ENCODE assay signal across 12 cellular contexts in the genomic region with DNA sequence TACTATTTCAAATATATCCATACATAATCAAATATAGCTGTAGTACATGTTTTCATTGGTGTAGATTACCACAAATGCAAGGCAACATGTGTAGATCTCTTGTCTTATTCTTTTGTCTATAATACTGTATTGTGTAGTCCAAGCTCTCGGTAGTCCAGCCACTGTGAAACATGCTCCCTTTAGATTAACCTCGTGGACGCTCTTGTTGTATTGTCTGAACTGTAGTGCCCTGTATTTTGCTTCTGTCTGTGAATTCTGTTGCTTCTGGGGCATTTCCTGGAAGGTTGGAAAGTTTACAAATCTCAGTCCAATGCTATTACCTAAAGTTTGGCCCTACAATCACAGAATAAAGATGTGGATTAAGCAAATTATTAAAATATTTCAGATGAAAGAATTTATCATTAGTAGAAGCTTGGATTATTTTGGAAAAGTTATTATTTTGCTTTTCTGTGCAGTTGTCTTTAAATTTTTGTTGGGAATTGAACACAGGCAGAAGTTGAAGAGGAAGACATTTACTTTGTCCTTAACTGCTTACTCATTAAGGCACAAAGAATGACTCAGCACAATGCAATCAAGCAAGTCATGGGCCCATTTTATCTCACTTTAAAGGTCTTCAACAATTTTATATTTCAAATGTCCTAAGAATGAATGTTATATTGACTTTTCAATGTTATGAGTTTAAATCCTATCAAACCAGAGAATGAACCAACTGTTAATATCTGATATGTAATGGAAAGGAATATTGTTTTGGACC.
DNase-seq lines count a peak whose midpoint lies in the region; ATAC-seq and TF ChIP-seq lines count a peak whose summit lies in the region.
"Had no signal": no experiment of that assay in that cellular context is flagged by ENCODE, and none has a peak within 500 bp of the region (broad histone marks: within the 10 kb centered on the region; RNA-seq: fewer than 3 reads in every experiment).

No MANE protein-coding gene starts in this region.

- H3K27ac Mint-ChIP-seq in activated naive CD4-positive, alpha-beta T cell treated with anti-CD3 and anti-CD28 coated beads, Interleukin-2, amount 50 U/mL, for 72 hours: no peak overlapping the region

- no TSS peak for BruUV-seq in PC-9 (replicated peaks; lab: Mats Ljungman, UMichigan)

- ATAC-seq in SK-N-SH treated with all-trans-retinoic acid at 6 μM for 48 hours (no peak), GM19328 (IDR thresholded peaks at IDR 0.05; ENCODE audit: unreplicated experiment) (no peak), GM21576 (IDR thresholded peaks at IDR 0.05; ENCODE audit: unreplicated experiment) (no peak)
- ATAC-seq in activated naive CD4-positive, alpha-beta T cell treated with anti-CD3 and anti-CD28 coated beads, Interleukin-2, amount 50 U/mL, for 72 hours: no peak

- TF ChIP-seq EP300 in SK-N-SH (IDR thresholded peaks at IDR 0.05; ENCODE audit: borderline replicate concordance in 1 of 2, low read depth in 1 of 2, low read length in 1 of 2): no peak

- H3K4me2 ChIP-seq in SK-N-SH (no peak overlapping the region), PC-9 (no peak overlapping the region), skeletal muscle satellite cell (ENCODE audit: low read length) (peak overlapping the region; percentile 21)

- H3K9me3 ChIP-seq in SK-N-SH (no peaks in the 10 kb centered on the region), PC-9 (ENCODE audit: insufficient read depth, low read depth) (no peaks in the 10 kb centered on the region), skeletal muscle satellite cell (replicated peaks; ENCODE audit: low read length) (no peaks in the 10 kb centered on the region)

- no peak for DNase-seq in SK-N-SH
- DNase-seq in PC-9: no peak
- peak; percentile 41 for DNase-seq in fibroblast of gingiva (ENCODE audit: low read depth)
- DNase-seq in activated naive CD4-positive, alpha-beta T cell treated with anti-CD3 and anti-CD28 coated beads, Interleukin-2, amount 50 U/mL, for 72 hours (ENCODE audit: low spot score in 2 of 2): no peak
- DNase-seq: DMS79, foreskin melanocyte, NCI-H2171 treated with DMSO at 0.1 percent for 48 hours had no signal

- H4K20me1 ChIP-seq in SK-N-SH (ENCODE audit: insufficient read depth): no peaks in the 10 kb centered on the region
- H4K20me1 ChIP-seq in PC-9 (ENCODE audit: insufficient read depth): no peaks in the 10 kb centered on the region

- H2AFZ ChIP-seq in SK-N-SH (ENCODE audit: low read depth) (no peak overlapping the region), PC-9 (0 out of 2 replicates have a peak overlapping the region, but pooled peaks have one; percentile 2)

- H3K79me2 ChIP-seq in SK-N-SH (ENCODE audit: insufficient read depth) (no peaks in the 10 kb centered on the region), PC-9 (ENCODE audit: low read depth) (no peaks in the 10 kb centered on the region)

- 73% methylated on average over 3 of the region's 3 CpGs for WGBS in SK-N-SH (ENCODE audit: low lambda C conversion rate)

- no peak for TF ChIP-seq RAD21 in SK-N-SH (IDR thresholded peaks at IDR 0.05; ENCODE audit: low read length)

- intact Hi-C loops in PC-9 (cut with micrococcal nuclease; ENCODE audit: unreplicated experiment): no loop called here

- H3K36me3 ChIP-seq in SK-N-SH (replicated peaks in 1 of 2; ENCODE audit: control insufficient read depth in 1 of 2, insufficient read depth in 2 of 2, low read length in 1 of 2): no peaks in the 10 kb centered on the region
- H3K36me3 ChIP-seq in PC-9 (ENCODE audit: low read depth): no peaks in the 10 kb centered on the region
- H3K36me3 ChIP-seq in skeletal muscle satellite cell (ENCODE audit: insufficient read depth, low read length): no peaks in the 10 kb centered on the region

- H3K27me3 ChIP-seq in SK-N-SH (ENCODE audit: insufficient read depth) (no peaks in the 10 kb centered on the region), PC-9 (ENCODE audit: insufficient read depth, low read depth) (no peaks in the 10 kb centered on the region), skeletal muscle satellite cell (ENCODE audit: control insufficient read depth, insufficient read depth, low read length) (no peaks in the 10 kb centered on the region)

- H3K4me1 ChIP-seq in SK-N-SH (ENCODE audit: control insufficient read depth in 1 of 2, insufficient read depth in 2 of 2, low read depth in 1 of 2, low read length in 1 of 2) (peaks cover 0 to 5% of the 10 kb centered on the region in 2 experiments; a peak in 1 of 4 replicates), PC-9 (replicated peaks; ENCODE audit: insufficient read depth) (peaks cover 8% of the 10 kb centered on the region; the same call in 1 of the 2 replicates), skeletal muscle satellite cell (ENCODE audit: control insufficient read depth, insufficient read depth, low read length) (peaks cover 14% of the 10 kb centered on the region)

- H3K9ac ChIP-seq in SK-N-SH: no peak overlapping the region
- no peak overlapping the region for H3K9ac ChIP-seq in skeletal muscle satellite cell (ENCODE audit: low read depth, low read length)

- no peaks in the 10 kb centered on the region for H3K9me2 ChIP-seq in SK-N-SH
- H3K9me2 ChIP-seq in PC-9 (ENCODE audit: insufficient read depth): no peaks in the 10 kb centered on the region

- CTCF ChIA-PET in SK-N-SH (lab: Yijun Ruan, JAX): interaction anchor here (0.6 to 0.7 kb wide), 2 partner anchors 41 to 254 kb away, joined by 3 read pairs; no protein-coding TSS in a partner anchor
- CTCF ChIA-PET in PC-9 (lab: Charles Lee): no interaction called here

- H3K36me3 Mint-ChIP-seq in activated naive CD4-positive, alpha-beta T cell treated with anti-CD3 and anti-CD28 coated beads, Interleukin-2, amount 50 U/mL, for 72 hours: no peaks in the 10 kb centered on the region

- H3K27ac ChIP-seq in SK-N-SH (ENCODE audit: low read depth in 2 of 2, low read length in 1 of 2) (no peak overlapping the region), PC-9 (no peak overlapping the region)
- H3K27ac ChIP-seq: VCaP had no signal

- POLR2A ChIA-PET in SK-N-SH (lab: Yijun Ruan, JAX) (no interaction called here), PC-9 (lab: Charles Lee; ENCODE audit: unreplicated experiment) (no interaction called here)

- H3F3A ChIP-seq in SK-N-SH (replicated peaks; ENCODE audit: insufficient read depth) (no peaks in the 10 kb centered on the region), PC-9 (ENCODE audit: insufficient read depth, low read depth) (no peaks in the 10 kb centered on the region)

- H3K4me3 ChIP-seq in SK-N-SH (ENCODE audit: low read depth in 2 of 2, low read length in 1 of 2) (no peak overlapping the region), PC-9 (no peak overlapping the region), skeletal muscle satellite cell (ENCODE audit: low read length) (no peak overlapping the region)

- TF ChIP-seq CTCF in SK-N-SH (IDR thresholded peaks at IDR 0.05) (no peak), PC-9 (conservative IDR thresholded peaks at IDR 0.05) (no peak)

- H3K9me3 Mint-ChIP-seq in activated naive CD4-positive, alpha-beta T cell treated with anti-CD3 and anti-CD28 coated beads, Interleukin-2, amount 50 U/mL, for 72 hours: no peaks in the 10 kb centered on the region

TF ChIP-seq in SK-N-SH, 30 proteins besides CTCF, POLR2A, EP300 and RAD21:
- no peak for TF ChIP-seq RCOR1 (IDR thresholded peaks at IDR 0.05; ENCODE audit: low read length)
- 0 out of 2 replicates have a peak, but pooled peaks have one; percentile 14 for TF ChIP-seq FOSL2 (IDR thresholded peaks at IDR 0.05; ENCODE audit: borderline replicate concordance, low read depth)

TF ChIP-seq in SK-N-SH treated with all-trans-retinoic acid at 6 μM for 48 hours, 23 proteins besides CTCF, POLR2A, EP300 and RAD21:
- TF ChIP-seq RARB (CRISPR knock-in tag; IDR thresholded peaks at IDR 0.05) (no peak), GLIS3 (CRISPR knock-in tag; IDR thresholded peaks at IDR 0.05) (no peak), PPARA (CRISPR knock-in tag; IDR thresholded peaks at IDR 0.05; ENCODE audit: borderline replicate concordance) (no peak), CSDC2 (CRISPR knock-in tag; IDR thresholded peaks at IDR 0.05) (no peak), TSHZ2 (CRISPR knock-in tag; IDR thresholded peaks at IDR 0.05) (no peak), ZNF70 (CRISPR knock-in tag; IDR thresholded peaks at IDR 0.05) (no peak), ZFP3 (CRISPR knock-in tag; IDR thresholded peaks at IDR 0.05) (no peak), BACH2 (CRISPR knock-in tag; IDR thresholded peaks at IDR 0.05; ENCODE audit: borderline replicate concordance) (no peak), ZFP30 (CRISPR knock-in tag; IDR thresholded peaks at IDR 0.05) (no peak), SNAI2 (CRISPR knock-in tag; IDR thresholded peaks at IDR 0.05) (no peak)
